15 cellular contexts compared by ENCODE assay signal in genomic region chr10:33631991-33632390, GRCh38.
DNase-seq lines count a peak whose midpoint lies in the region; ATAC-seq, FAIRE-seq and TF ChIP-seq lines count a peak whose summit lies in the region.
"Had no signal": no experiment of that assay in that cellular context is flagged by ENCODE, and none has a peak within 500 bp of the region (broad histone marks: within the 10 kb centered on the region; RNA-seq: fewer than 3 reads in every experiment).

No MANE protein-coding gene starts in this region.

- peak; percentile 8 for DNase-seq in BE2C
- no peak for DNase-seq in bronchial epithelial cell (ENCODE audit: low read depth)
- peak; percentile 16 for DNase-seq in fibroblast of the aortic adventitia (ENCODE audit: low read depth)
- no peak for DNase-seq in sciatic nerve (ENCODE audit: low spot score)
- no peak for DNase-seq in NCI-H446 (lab: John Stamatoyannopoulos, UW)
- no peak for DNase-seq in mucosa of descending colon
- DNase-seq: 8988T; Calu3; CD8-positive, alpha-beta T cell; DMS79 treated with DMSO at 0.1 percent for 48 hours; GOT3; H9 had no signal

- no peaks in the 10 kb centered on the region for H3K9me3 ChIP-seq in BE2C
- no peaks in the 10 kb centered on the region for H3K9me3 ChIP-seq in mucosa of descending colon

- H3K36me3 ChIP-seq in BE2C (no peaks in the 10 kb centered on the region), bronchial epithelial cell (ENCODE audit: control insufficient read depth, insufficient read depth, low read length) (no peaks in the 10 kb centered on the region), mucosa of descending colon (ENCODE audit: low read depth) (no peaks in the 10 kb centered on the region)
- H3K36me3 ChIP-seq: BLaER1 treated with 17β-estradiol and CSF1 and Interleukin-3, amounts not matched to agents 10 nM and 100 nM had no signal

- ATAC-seq in sciatic nerve, result peak; percentile 49
- no peak for ATAC-seq in HG03025 (IDR thresholded peaks at IDR 0.05; ENCODE audit: low FRiP score, unreplicated experiment)
- no peak for ATAC-seq in mucosa of descending colon
- ATAC-seq: CD8-positive, alpha-beta T cell had no signal

- intact Hi-C loops in sciatic nerve (cut with DNase I), result no loop called here
- intact Hi-C loops in mucosa of descending colon (cut with DNase I, micrococcal nuclease), result no loop called here

- peak; percentile 7 for FAIRE-seq in bronchial epithelial cell (lab: Jason Lieb, UNC)
- FAIRE-seq: GM12878 had no signal

- no peak for TF ChIP-seq CTCF in BE2C (IDR thresholded peaks at IDR 0.05; ENCODE audit: low read depth, low read length)
- TF ChIP-seq CTCF in bronchial epithelial cell (IDR thresholded peaks at IDR 0.05; ENCODE audit: insufficient read depth, low read length, severe bottlenecking), result no peak
- no peak for TF ChIP-seq CTCF in fibroblast of the aortic adventitia (IDR thresholded peaks at IDR 0.05; ENCODE audit: insufficient read depth, low read length)
- no peak for TF ChIP-seq CTCF in mucosa of descending colon (IDR thresholded peaks at IDR 0.05)

- H3K4me3 ChIP-seq in BE2C (ENCODE audit: low read depth, low read length) (no peak overlapping the region), bronchial epithelial cell (ENCODE audit: low read depth, low read length) (no peak overlapping the region), fibroblast of the aortic adventitia (ENCODE audit: low read depth, low read length) (no peak overlapping the region), mucosa of descending colon (no peak overlapping the region)
- H3K4me3 ChIP-seq: BLaER1 treated with 17β-estradiol and CSF1 and Interleukin-3, amounts not matched to agents 10 nM and 100 nM; GM12878 had no signal

- H3K4me1 ChIP-seq in BE2C (peaks cover 8% of the 10 kb centered on the region), mucosa of descending colon (ENCODE audit: low read depth) (no peaks in the 10 kb centered on the region)

- H3K27me3 ChIP-seq in BE2C (no peaks in the 10 kb centered on the region), bronchial epithelial cell (ENCODE audit: control insufficient read depth, insufficient read depth, low read length) (no peaks in the 10 kb centered on the region)
- H3K27me3 ChIP-seq: BLaER1 treated with 17β-estradiol and CSF1 and Interleukin-3, amounts not matched to agents 10 nM and 100 nM had no signal

Comparison
In these comparisons a context has a peak if more than half of its experiments do, and no peak if none do; other contexts are left out.
1. DNase-seq: peak in BE2C (single experiment) and fibroblast of the aortic adventitia (single experiment); none in bronchial epithelial cell (single experiment), sciatic nerve (single experiment), NCI-H446 (0 of 2) and mucosa of descending colon (0 of 3).